In the genomic region with DNA sequence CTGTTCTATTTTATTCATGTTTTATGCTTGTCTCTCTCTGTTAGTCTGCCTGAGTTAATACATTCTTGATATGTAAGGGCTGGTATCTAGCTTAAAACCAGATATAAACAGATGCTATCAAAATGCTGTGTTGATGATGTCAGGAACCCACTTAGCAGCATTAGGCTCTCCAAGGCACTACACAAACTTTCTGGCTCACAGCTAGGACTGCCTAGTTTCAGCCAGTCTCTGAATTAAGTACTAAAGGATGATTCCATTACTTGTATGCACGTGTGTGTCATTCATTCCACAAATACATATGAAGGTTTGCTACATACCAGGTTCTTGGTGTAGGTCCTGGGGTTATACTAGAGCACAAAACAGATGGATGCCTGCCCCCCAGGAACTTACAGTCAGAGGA, we compare ENCODE assay signal across 17 cellular contexts.
"Had no signal": no experiment of that assay in that cellular context is flagged by ENCODE, and none has a peak within 500 bp of the region (broad histone marks: within the 10 kb centered on the region; RNA-seq: fewer than 3 reads in every experiment).

No MANE protein-coding gene starts in this region.

- DNase-seq: activated CD4-positive, alpha-beta T cell treated with anti-CD3 and anti-CD28 coated beads, Interleukin-2, amount 10 ng/mL, durations not matched to agents 7 days and 5 days; activated CD8-positive, alpha-beta memory T cell treated with anti-CD3 and anti-CD28 coated beads, Interleukin-2, amount 50 U/mL, for 4 hours; activated gamma-delta T cell; amniotic stem cell; body of pancreas; central memory CD4-positive, alpha-beta T cell; erythroblast; heart right ventricle; immature natural killer cell; mesendoderm; naive thymus-derived CD8-positive, alpha-beta T cell; pancreas; stimulated activated naive CD4-positive, alpha-beta T cell treated with Interleukin-2 at 50 U/mL for 16 hours; thyroid gland had no signal

- H3K36me3 ChIP-seq: pancreas had no signal

- H3K4me1 ChIP-seq: pancreas had no signal

- H3K9me3 ChIP-seq: body of pancreas, heart right ventricle, pancreas, thyroid gland had no signal

- H3K4me3 Mint-ChIP-seq: activated CD4-positive, alpha-beta T cell treated with anti-CD3 and anti-CD28 coated beads, Interleukin-2, amount 10 ng/mL, durations not matched to agents 7 days and 5 days; activated naive CD4-positive, alpha-beta T cell treated with anti-CD3 and anti-CD28 coated beads, Interleukin-2, amount 50 U/mL, for 24 hours; immature natural killer cell; naive thymus-derived CD8-positive, alpha-beta T cell had no signal

- H3K27ac Mint-ChIP-seq: activated CD4-positive, alpha-beta T cell treated with anti-CD3 and anti-CD28 coated beads, Interleukin-2, amount 10 ng/mL, durations not matched to agents 7 days and 5 days; activated naive CD4-positive, alpha-beta T cell treated with anti-CD3 and anti-CD28 coated beads, Interleukin-2, amount 50 U/mL, for 24 hours; immature natural killer cell had no signal

- ATAC-seq: body of pancreas; heart right ventricle; naive thymus-derived CD8-positive, alpha-beta T cell; pancreas; sciatic nerve had no signal

- H3K4me1 Mint-ChIP-seq: activated CD4-positive, alpha-beta T cell treated with anti-CD3 and anti-CD28 coated beads, Interleukin-2, amount 10 ng/mL, durations not matched to agents 7 days and 5 days; immature natural killer cell had no signal

- H3K27ac ChIP-seq: coronary artery, pancreas had no signal

- H3K4me3 ChIP-seq: body of pancreas, coronary artery, heart right ventricle, pancreas, thyroid gland had no signal

- H3K27me3 ChIP-seq: body of pancreas, heart right ventricle, pancreas, thyroid gland had no signal

- H3K9me3 Mint-ChIP-seq: activated CD4-positive, alpha-beta T cell treated with anti-CD3 and anti-CD28 coated beads, Interleukin-2, amount 10 ng/mL, durations not matched to agents 7 days and 5 days; activated naive CD4-positive, alpha-beta T cell treated with anti-CD3 and anti-CD28 coated beads, Interleukin-2, amount 50 U/mL, for 24 hours; immature natural killer cell; naive thymus-derived CD8-positive, alpha-beta T cell had no signal

- H3K27me3 Mint-ChIP-seq: activated CD4-positive, alpha-beta T cell treated with anti-CD3 and anti-CD28 coated beads, Interleukin-2, amount 10 ng/mL, durations not matched to agents 7 days and 5 days; activated naive CD4-positive, alpha-beta T cell treated with anti-CD3 and anti-CD28 coated beads, Interleukin-2, amount 50 U/mL, for 24 hours; naive thymus-derived CD8-positive, alpha-beta T cell had no signal
